In the genomic region with DNA sequence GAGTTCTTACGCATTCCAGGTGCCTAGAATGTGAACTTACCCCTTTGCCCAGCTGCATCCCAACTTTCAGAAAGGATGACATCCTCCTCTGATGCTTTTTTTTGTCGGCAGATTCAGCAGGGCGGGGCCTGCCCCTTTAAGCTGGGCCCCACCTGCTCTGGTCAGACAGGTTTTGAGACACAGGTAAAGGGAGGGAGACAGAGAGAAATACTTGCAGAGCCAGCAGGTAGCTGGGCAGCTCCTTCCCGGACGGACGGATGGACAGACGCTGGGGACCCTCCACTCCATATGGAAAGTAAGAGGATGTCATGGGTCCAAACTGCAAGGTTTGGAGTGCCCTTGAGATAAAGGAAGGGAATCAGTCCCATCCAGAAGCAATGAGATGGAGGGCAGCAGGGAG, we compare ENCODE assay signal across 1 cellular context.
TF ChIP-seq lines count a peak whose summit lies in the region.

A gene with protein sequence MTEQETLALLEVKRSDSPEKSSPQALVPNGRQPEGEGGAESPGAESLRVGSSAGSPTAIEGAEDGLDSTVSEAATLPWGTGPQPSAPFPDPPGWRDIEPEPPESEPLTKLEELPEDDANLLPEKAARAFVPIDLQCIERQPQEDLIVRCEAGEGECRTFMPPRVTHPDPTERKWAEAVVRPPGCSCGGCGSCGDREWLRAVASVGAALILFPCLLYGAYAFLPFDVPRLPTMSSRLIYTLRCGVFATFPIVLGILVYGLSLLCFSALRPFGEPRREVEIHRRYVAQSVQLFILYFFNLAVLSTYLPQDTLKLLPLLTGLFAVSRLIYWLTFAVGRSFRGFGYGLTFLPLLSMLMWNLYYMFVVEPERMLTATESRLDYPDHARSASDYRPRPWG (plus strand): TSS at position 214 of the 400 bp plus-strand sequence. CDS start 902 bp downstream, outside the sequence.

TF ChIP-seq in HepG2, 621 proteins besides CTCF, POLR2A, EP300 and RAD21 (continued from another document):
- TF ChIP-seq PRDM10 (CRISPR knock-in tag; IDR thresholded peaks at IDR 0.05; ENCODE audit: low read depth) (no peak), TBP (CRISPR knock-in tag; IDR thresholded peaks at IDR 0.05) (no peak), RCOR2 (CRISPR knock-in tag; IDR thresholded peaks at IDR 0.05) (no peak), HIVEP1 (CRISPR knock-in tag; IDR thresholded peaks at IDR 0.05) (no peak), PCBP2 (optimal IDR thresholded peaks at IDR 0.05; ENCODE audit: low read depth, low read length, poor library complexity, severe bottlenecking) (no peak), ZNF747 (CRISPR knock-in tag; IDR thresholded peaks at IDR 0.05; ENCODE audit: borderline replicate concordance) (no peak), BHLHE40 (IDR thresholded peaks at IDR 0.05; ENCODE audit: low read length) (no peak)
- TF ChIP-seq, protein P1, sequence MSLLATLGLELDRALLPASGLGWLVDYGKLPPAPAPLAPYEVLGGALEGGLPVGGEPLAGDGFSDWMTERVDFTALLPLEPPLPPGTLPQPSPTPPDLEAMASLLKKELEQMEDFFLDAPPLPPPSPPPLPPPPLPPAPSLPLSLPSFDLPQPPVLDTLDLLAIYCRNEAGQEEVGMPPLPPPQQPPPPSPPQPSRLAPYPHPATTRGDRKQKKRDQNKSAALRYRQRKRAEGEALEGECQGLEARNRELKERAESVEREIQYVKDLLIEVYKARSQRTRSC (CRISPR knock-in tag; IDR thresholded peaks at IDR 0.05; ENCODE audit: low read depth): no peak
- TF ChIP-seq, protein P2, sequence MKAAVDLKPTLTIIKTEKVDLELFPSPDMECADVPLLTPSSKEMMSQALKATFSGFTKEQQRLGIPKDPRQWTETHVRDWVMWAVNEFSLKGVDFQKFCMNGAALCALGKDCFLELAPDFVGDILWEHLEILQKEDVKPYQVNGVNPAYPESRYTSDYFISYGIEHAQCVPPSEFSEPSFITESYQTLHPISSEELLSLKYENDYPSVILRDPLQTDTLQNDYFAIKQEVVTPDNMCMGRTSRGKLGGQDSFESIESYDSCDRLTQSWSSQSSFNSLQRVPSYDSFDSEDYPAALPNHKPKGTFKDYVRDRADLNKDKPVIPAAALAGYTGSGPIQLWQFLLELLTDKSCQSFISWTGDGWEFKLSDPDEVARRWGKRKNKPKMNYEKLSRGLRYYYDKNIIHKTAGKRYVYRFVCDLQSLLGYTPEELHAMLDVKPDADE (CRISPR knock-in tag; IDR thresholded peaks at IDR 0.05): no peak
